ENCODE assay signal across 9 cellular contexts in genomic region chr1:110879758-110880606, GRCh38. TPM values are rescaled to one million over a fixed set of nuclear protein-coding genes. Genes with fewer than 3 reads are reported as not detected.
DNase-seq lines count a peak whose midpoint lies in the region; ATAC-seq lines count a peak whose summit lies in the region.
"Had no signal": no experiment of that assay in that cellular context is flagged by ENCODE, and none has a peak within 500 bp of the region (broad histone marks: within the 10 kb centered on the region; RNA-seq: fewer than 3 reads in every experiment).

No MANE protein-coding gene starts in this region.

- H3K4me1 Mint-ChIP-seq in memory B cell: peaks cover 64% of the 10 kb centered on the region
- H3K4me1 Mint-ChIP-seq: neural crest cell had no signal

- peaks cover 54% of the 10 kb centered on the region for H3K36me3 Mint-ChIP-seq in memory B cell

- peak overlapping the region; percentile 90 for H3K27ac Mint-ChIP-seq in memory B cell

- no peaks in the 10 kb centered on the region for H3K27me3 Mint-ChIP-seq in memory B cell

- peak; percentile 55 to 69 for ATAC-seq in left cardiac atrium
- ATAC-seq in Right ventricle myocardium superior (ENCODE audit: poor library complexity): no peak
- ATAC-seq in HG03439 (IDR thresholded peaks at IDR 0.05; ENCODE audit: unreplicated experiment): peak; percentile 61
- peak; percentile 64 for ATAC-seq in memory B cell (ENCODE audit: low read depth)

- intact Hi-C loops in left cardiac atrium (cut with DNase I) (no loop called here), Right ventricle myocardium superior (cut with DNase I) (no loop called here)

- peak overlapping the region; percentile 71 for H3K4me3 Mint-ChIP-seq in memory B cell
- H3K4me3 Mint-ChIP-seq: neural crest cell had no signal

- H3K9me3 Mint-ChIP-seq in memory B cell: no peaks in the 10 kb centered on the region
- H3K9me3 Mint-ChIP-seq: neural crest cell had no signal

- DNase-seq in left cardiac atrium (no peak), Right ventricle myocardium superior (no peak), memory B cell (ENCODE audit: low spot score in 2 of 2) (peak in 1 of 2 donors; percentile 13), HCEC 1CT (no peak), globus pallidus (ENCODE audit: low spot score) (no peak), SK-N-DZ (ENCODE audit: low spot score) (no peak)
- DNase-seq in activated CD4-positive, alpha-beta T cell treated with anti-CD3 and anti-CD28 coated beads for 1 hour: peak; percentile 41

RNA-seq across cellular contexts. Expression of gene CD53, which starts 7.0 kb away (rescaled TPM):
- total RNA-seq in left cardiac atrium: 10 to 100 TPM; 19.8 to 37.8 TPM
- total RNA-seq in Right ventricle myocardium superior: 12.3 TPM
- polyA plus RNA-seq in SK-N-DZ (2014; cell fraction: cytosol; rRNA removed): not detected in 2 replicates
- polyA plus RNA-seq in SK-N-DZ (2014; cell fraction: nucleus; rRNA removed): not detected in 2 replicates
- total RNA-seq: neural crest cell had no signal
